In genomic region chr11:2186669-2187266, GRCh38 we compare ENCODE assay signal across 8 cellular contexts. TPM values are rescaled to one million over a fixed set of nuclear protein-coding genes. Genes with fewer than 3 reads are reported as not detected.
DNase-seq lines count a peak whose midpoint lies in the region; ATAC-seq, FAIRE-seq and TF ChIP-seq lines count a peak whose summit lies in the region.

No MANE protein-coding gene starts in this region.

- H3K36me3 Mint-ChIP-seq in activated naive CD4-positive, alpha-beta T cell treated with anti-CD3 and anti-CD28 coated beads for 36 hours (ENCODE audit: low read depth) = no peaks in the 10 kb centered on the region

- H3K4me1 ChIP-seq in OCI-LY1 (ENCODE audit: insufficient read depth, low read length, severe bottlenecking) (no peaks in the 10 kb centered on the region), keratinocyte (ENCODE audit: control insufficient read depth, extremely low read depth, insufficient read depth, low read length) (peaks cover 14% of the 10 kb centered on the region)

- H3K9me1 ChIP-seq in keratinocyte (ENCODE audit: control insufficient read depth, extremely low read depth, insufficient read depth, low read length) = no peaks in the 10 kb centered on the region

- dilution Hi-C loops in keratinocyte (cut with MboI; ENCODE audit: extremely low pct_ligation_motif_present, low sequenced_read_pairs) = no loop called here

- H3K79me2 ChIP-seq in OCI-LY1 (ENCODE audit: insufficient read depth, low read length) (no peaks in the 10 kb centered on the region), keratinocyte (ENCODE audit: control insufficient read depth, insufficient read depth, low read length) (no peaks in the 10 kb centered on the region)

- H3K9me3 ChIP-seq in AG04450 (ENCODE audit: control insufficient read depth, insufficient read depth, low read length) (peaks cover 3% of the 10 kb centered on the region; the same call in 1 of the 2 replicates), OCI-LY1 (ENCODE audit: low read length) (no peaks in the 10 kb centered on the region), keratinocyte (ENCODE audit: control insufficient read depth, low read depth, low read length) (no peaks in the 10 kb centered on the region)

- intact Hi-C loops in activated naive CD4-positive, alpha-beta T cell treated with anti-CD3 and anti-CD28 coated beads for 36 hours (cut with micrococcal nuclease) = loop anchor here (1.0 to 2.0 kb wide), 2 partner anchors 118 to 234 kb away; no protein-coding TSS in a partner anchor

- ATAC-seq in GM18909 (IDR thresholded peaks at IDR 0.05; ENCODE audit: poor library complexity, unreplicated experiment) = no peak

- peaks cover 21% of the 10 kb centered on the region for H3K27me3 ChIP-seq in AG04450 (ENCODE audit: control insufficient read depth, insufficient read depth, low read length)
- no peaks in the 10 kb centered on the region for H3K27me3 ChIP-seq in OCI-LY1 (ENCODE audit: insufficient read depth, low read length)
- H3K27me3 ChIP-seq in keratinocyte (ENCODE audit: control insufficient read depth, extremely low read depth, insufficient read depth, low read length) = no peaks in the 10 kb centered on the region

- FAIRE-seq in keratinocyte (lab: Jason Lieb, UNC) = peak; percentile 77

- H2AFZ ChIP-seq in OCI-LY1 (ENCODE audit: low read length) (no peak overlapping the region), keratinocyte (ENCODE audit: control insufficient read depth, low read length) (peak overlapping the region; percentile 32)

- H3K4me3 Mint-ChIP-seq in activated naive CD4-positive, alpha-beta T cell treated with anti-CD3 and anti-CD28 coated beads for 36 hours = no peak overlapping the region

- H3K9me2 ChIP-seq in OCI-LY1 (ENCODE audit: low read depth, low read length) = no peaks in the 10 kb centered on the region

- H3F3A ChIP-seq in OCI-LY1 (ENCODE audit: insufficient read depth, low read length) = no peaks in the 10 kb centered on the region

- peaks cover 5% of the 10 kb centered on the region for H3K4me1 Mint-ChIP-seq in activated naive CD4-positive, alpha-beta T cell treated with anti-CD3 and anti-CD28 coated beads for 36 hours (ENCODE audit: low read depth)

- CTCF ChIA-PET in AG04450 (lab: Charles Lee) = interaction anchor here (0.6 to 3.9 kb wide), 6 partner anchors 8 to 236 kb away, joined by 3 to 27 read pairs (median 3); no protein-coding TSS in a partner anchor
- CTCF ChIA-PET in activated naive CD4-positive, alpha-beta T cell treated with anti-CD3 and anti-CD28 coated beads for 36 hours (lab: Charles Lee) = interaction anchor here (0.6 to 2.7 kb wide), 7 partner anchors 12 to 244 kb away, joined by 3 to 29 read pairs (median 3); no protein-coding TSS in a partner anchor

- H3K4me2 ChIP-seq in OCI-LY1 (ENCODE audit: low read length) (no peak overlapping the region), keratinocyte (ENCODE audit: control insufficient read depth, extremely low read depth, insufficient read depth, low read depth, low read length) (no peak overlapping the region)

- H3K27ac Mint-ChIP-seq in activated naive CD4-positive, alpha-beta T cell treated with anti-CD3 and anti-CD28 coated beads for 36 hours = no peak overlapping the region

- POLR2A ChIA-PET in AG04450 (lab: Yijun Ruan, JAX) = no interaction called here

- H4K20me1 ChIP-seq in OCI-LY1 (ENCODE audit: insufficient read depth, low read length) (no peaks in the 10 kb centered on the region), keratinocyte (ENCODE audit: control insufficient read depth, extremely low read depth, insufficient read depth, low read length) (no peaks in the 10 kb centered on the region)

- H3K9me3 Mint-ChIP-seq in activated naive CD4-positive, alpha-beta T cell treated with anti-CD3 and anti-CD28 coated beads for 36 hours = no peaks in the 10 kb centered on the region

- DNase-seq in AG04450 (ENCODE audit: low read depth, low spot score) = no peak
- DNase-seq in activated naive CD4-positive, alpha-beta T cell treated with anti-CD3 and anti-CD28 coated beads for 36 hours = peak; percentile 64
- DNase-seq in keratinocyte (ENCODE audit: low read depth, low spot score) = no peak
- DNase-seq in stimulated activated CD8-positive, alpha-beta memory T cell treated with anti-CD3 and anti-CD28 coated beads, Interleukin-4, amount 100 ng/mL, for 48 hours = peak; percentile 64
- no peak for DNase-seq in DMS79 treated with DMSO at 0.1 percent for 48 hours (lab: John Stamatoyannopoulos, UW)

- H3K36me3 ChIP-seq in OCI-LY1 (ENCODE audit: insufficient read depth, low read length) = no peaks in the 10 kb centered on the region
- H3K36me3 ChIP-seq in keratinocyte (ENCODE audit: control insufficient read depth in 2 of 2, extremely low read depth in 1 of 2, insufficient read depth in 2 of 2, low read length in 2 of 2) = no peaks in the 10 kb centered on the region

- H3K4me3 ChIP-seq in AG04450 (ENCODE audit: low read depth, low read length) (no peak overlapping the region), OCI-LY1 (ENCODE audit: low read depth, low read length, poor library complexity, severe bottlenecking) (no peak overlapping the region), keratinocyte (ENCODE audit: control insufficient read depth in 2 of 3, extremely low read depth in 1 of 3, insufficient read depth in 2 of 3, low read depth in 1 of 3, low read length in 3 of 3) (no peak overlapping the region)

- H3K9ac ChIP-seq in OCI-LY1 (ENCODE audit: low read length) (no peak overlapping the region), keratinocyte (ENCODE audit: control insufficient read depth, extremely low read depth, insufficient read depth, low read length) (no peak overlapping the region)

- H3K27ac ChIP-seq in AG04450 (ENCODE audit: low read depth, low read length) (no peak overlapping the region), OCI-LY1 (ENCODE audit: low read depth, low read length, poor library complexity, severe bottlenecking) (no peak overlapping the region), keratinocyte (ENCODE audit: control insufficient read depth, insufficient read depth, low read length) (no peak overlapping the region)

- TF ChIP-seq CTCF in AG04450 (IDR thresholded peaks at IDR 0.05; ENCODE audit: low read depth, low read length) (peak; percentile 31), GM12874 (IDR thresholded peaks at IDR 0.05; ENCODE audit: insufficient read depth, low read depth, low read length) (peak; percentile 54), OCI-LY1 (IDR thresholded peaks at IDR 0.05; ENCODE audit: low read length) (peak; percentile 36), keratinocyte (optimal IDR thresholded peaks at IDR 0.05 in 1 of 3, IDR thresholded peaks at IDR 0.05 in 1 of 3, conservative IDR thresholded peaks at IDR 0.05 in 1 of 3; ENCODE audit: extremely low read depth in 1 of 3, insufficient read depth in 2 of 3, low read length in 3 of 3) (peak in 2 of 3 experiments; percentile 57 to 64)

- no peaks in the 10 kb centered on the region for H3K27me3 Mint-ChIP-seq in activated naive CD4-positive, alpha-beta T cell treated with anti-CD3 and anti-CD28 coated beads for 36 hours (ENCODE audit: low read depth)

RNA-seq across cellular contexts. Expression of gene TH, which starts 15.2 kb away (rescaled TPM):
- not detected in 2 replicates for polyA plus RNA-seq in AG04450 (2011; rRNA removed)
- not detected in 2 replicates for polyA minus RNA-seq in AG04450 (2011; rRNA and poly(A)+ RNA removed)
- not detected for total RNA-seq in activated naive CD4-positive, alpha-beta T cell treated with anti-CD3 and anti-CD28 coated beads for 36 hours
- 0.50 to 0.86 TPM (median 0.67 TPM) in 3 replicates for polyA plus RNA-seq in keratinocyte
- polyA plus RNA-seq in keratinocyte (2011; ENCODE audit: low read depth) = not detected
- polyA plus RNA-seq in keratinocyte (2011; cell fraction: cytosol; rRNA removed) = 0.32 and 0.90 TPM in 2 replicates
- 1.2 and 2.6 TPM in 2 replicates for polyA plus RNA-seq in keratinocyte (2011; cell fraction: nucleus; rRNA removed)
- polyA plus RNA-seq in keratinocyte (2012; ENCODE audit: low replicate concordance) = 0.31 and 1.4 TPM in 2 replicates
- 0.16 to 0.43 TPM in 2 of 3 replicates, not detected in the other for polyA minus RNA-seq in keratinocyte
- 0.96 TPM for polyA minus RNA-seq in keratinocyte (2011; cell fraction: cytosol; rRNA and poly(A)+ RNA removed)
- 0.78 TPM in 1 of 2 replicates, not detected in the other for polyA minus RNA-seq in keratinocyte (2011; cell fraction: nucleus; rRNA and poly(A)+ RNA removed)

RNA-seq across cellular contexts. Expression of gene INS, which starts 25.8 kb away (rescaled TPM):
- not detected in 2 replicates for polyA plus RNA-seq in AG04450 (2011; rRNA removed)
- polyA minus RNA-seq in AG04450 (2011; rRNA and poly(A)+ RNA removed) = not detected in 2 replicates
- total RNA-seq in activated naive CD4-positive, alpha-beta T cell treated with anti-CD3 and anti-CD28 coated beads for 36 hours = not detected
- polyA plus RNA-seq in keratinocyte = not detected in 3 replicates
- polyA plus RNA-seq in keratinocyte (2011; ENCODE audit: low read depth) = not detected
- not detected in 2 replicates for polyA plus RNA-seq in keratinocyte (2011; cell fraction: cytosol; rRNA removed)
- not detected in 2 replicates for polyA plus RNA-seq in keratinocyte (2011; cell fraction: nucleus; rRNA removed)
- polyA plus RNA-seq in keratinocyte (2012; ENCODE audit: low replicate concordance) = not detected in 2 replicates
- not detected in 3 replicates for polyA minus RNA-seq in keratinocyte
- polyA minus RNA-seq in keratinocyte (2011; cell fraction: cytosol; rRNA and poly(A)+ RNA removed) = not detected
- not detected in 2 replicates for polyA minus RNA-seq in keratinocyte (2011; cell fraction: nucleus; rRNA and poly(A)+ RNA removed)

RNA-seq across cellular contexts. Expression of gene IGF2, which starts 47.6 kb away (rescaled TPM):
- 16.6 and 30.8 TPM in 2 replicates for polyA plus RNA-seq in AG04450 (2011; rRNA removed)
- 38.9 and 48.3 TPM in 2 replicates for polyA minus RNA-seq in AG04450 (2011; rRNA and poly(A)+ RNA removed)
- total RNA-seq in activated naive CD4-positive, alpha-beta T cell treated with anti-CD3 and anti-CD28 coated beads for 36 hours = under 1 TPM; 0.21 to 0.37 TPM
- polyA plus RNA-seq in keratinocyte = 0.01 TPM in 2 of 3 replicates, not detected in the other
- polyA plus RNA-seq in keratinocyte (2011; ENCODE audit: low read depth) = 0.86 TPM
- 0.02 and 0.08 TPM in 2 replicates for polyA plus RNA-seq in keratinocyte (2011; cell fraction: cytosol; rRNA removed)
- 0.11 and 0.15 TPM in 2 replicates for polyA plus RNA-seq in keratinocyte (2011; cell fraction: nucleus; rRNA removed)
- polyA plus RNA-seq in keratinocyte (2012; ENCODE audit: low replicate concordance) = 0.63 and 1.9 TPM in 2 replicates
- polyA minus RNA-seq in keratinocyte = 0.85 TPM in 1 of 3 replicates, not detected in the others
- polyA minus RNA-seq in keratinocyte (2011; cell fraction: cytosol; rRNA and poly(A)+ RNA removed) = not detected
- 0.11 TPM in 1 of 2 replicates, not detected in the other for polyA minus RNA-seq in keratinocyte (2011; cell fraction: nucleus; rRNA and poly(A)+ RNA removed)

Comparison
In these comparisons a context has a peak if more than half of its experiments do, and no peak if none do; other contexts are left out.
1. DNase-seq: peak in activated naive CD4-positive, alpha-beta T cell treated with anti-CD3 and anti-CD28 coated beads for 36 hours (single experiment) and stimulated activated CD8-positive, alpha-beta memory T cell treated with anti-CD3 and anti-CD28 coated beads, Interleukin-4, amount 100 ng/mL, for 48 hours (single experiment); none in AG04450 (single experiment), keratinocyte (single experiment) and DMS79 treated with DMSO at 0.1 percent for 48 hours (single experiment).
2. Peak in every context shown above with its lines, with median percentiles within 50 percentile points of each other: CTCF ChIP-seq.